Comparison of ENCODE assay signal across 8 cellular contexts in genomic region chr15:81002254-81003022, GRCh38. TPM values are rescaled to one million over a fixed set of nuclear protein-coding genes. Genes with fewer than 3 reads are reported as not detected.
A peak's percentile ranks its signal among the peaks of the same experiment; 100 is the strongest.
DNase-seq lines count a peak whose midpoint lies in the region; ATAC-seq and TF ChIP-seq lines count a peak whose summit lies in the region.

No MANE protein-coding gene starts in this region.

- no peak for TF ChIP-seq CTCF in osteocyte (IDR thresholded peaks at IDR 0.05)

- H3K27me3 Mint-ChIP-seq in osteocyte (ENCODE audit: unreplicated experiment) = no peaks in the 10 kb centered on the region

- in situ Hi-C loops in KBM-7 (cut with MboI; ENCODE audit: low pct_unique_long_range_greater_than_20kb, low sequenced_read_pairs) = no loop called here

- no peaks in the 10 kb centered on the region for H3K9me3 Mint-ChIP-seq in osteocyte (ENCODE audit: unreplicated experiment)

- H3K4me1 Mint-ChIP-seq in osteocyte (ENCODE audit: unreplicated experiment) = peaks cover 30% of the 10 kb centered on the region

- no peak overlapping the region for H3K27ac Mint-ChIP-seq in osteocyte (ENCODE audit: unreplicated experiment)

- DNase-seq in Daoy (ENCODE audit: low read depth) = peak; percentile 31
- DNase-seq in RPMI8226 = peak; percentile 67
- DNase-seq in fibroblast of gingiva (ENCODE audit: low read depth) = peak; percentile 11
- no peak for DNase-seq in osteocyte (ENCODE audit: extremely low spot score, unreplicated experiment)
- DNase-seq in KG1 (lab: John Stamatoyannopoulos, UW) = no peak
- no peak for DNase-seq in KBM-7

- ATAC-seq in GM21825 (IDR thresholded peaks at IDR 0.05; ENCODE audit: unreplicated experiment) (no peak), HG02759 (IDR thresholded peaks at IDR 0.05; ENCODE audit: unreplicated experiment) (no peak)

- peaks cover 7% of the 10 kb centered on the region for H3K36me3 Mint-ChIP-seq in osteocyte (ENCODE audit: unreplicated experiment)

- peak overlapping the region; percentile 70 for H3K4me3 Mint-ChIP-seq in osteocyte (ENCODE audit: unreplicated experiment)

RNA-seq across cellular contexts. Expression of gene TLNRD1, which starts 1.7 kb away (rescaled TPM):
- 27.4 and 28.0 TPM in 2 replicates for total RNA-seq in Daoy (2014; rRNA removed; shearing (Covaris generic))
- 10.6 and 11.5 TPM in 2 replicates for total RNA-seq in osteocyte

RNA-seq across cellular contexts. Expression of gene MESD, which starts 12.8 kb away (rescaled TPM):
- total RNA-seq in Daoy (2014; rRNA removed; shearing (Covaris generic)) = 14.2 and 22.3 TPM in 2 replicates
- 25.3 and 26.3 TPM in 2 replicates for total RNA-seq in osteocyte

Comparison
In these comparisons a context has a peak if more than half of its experiments do, and no peak if none do; other contexts are left out.
1. DNase-seq: peak in Daoy (single experiment), RPMI8226 (single experiment) and fibroblast of gingiva (single experiment); none in osteocyte (single experiment), KG1 (single experiment) and KBM-7 (single experiment).